In the genomic region with DNA sequence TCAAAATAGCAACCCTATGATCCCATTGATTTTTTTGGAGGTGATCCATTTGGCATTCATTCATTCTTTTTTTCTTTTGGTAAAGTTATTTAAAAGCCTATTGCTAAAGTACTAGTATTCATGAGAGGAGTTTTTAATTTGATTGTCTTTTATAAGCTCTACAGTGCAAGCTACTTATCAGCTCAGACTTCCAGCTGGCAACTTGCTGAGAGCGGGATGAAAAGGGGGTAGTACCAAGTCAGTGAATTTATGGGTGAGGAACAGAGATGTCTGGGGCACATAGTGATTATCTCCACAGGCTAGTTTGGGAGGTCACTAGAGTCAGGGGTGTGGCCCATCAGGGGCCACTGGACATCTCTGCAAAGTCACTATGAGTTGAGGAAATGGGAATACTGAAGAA, we compare ENCODE assay signal across 20 cellular contexts.
DNase-seq lines count a peak whose midpoint lies in the region; ATAC-seq and TF ChIP-seq lines count a peak whose summit lies in the region.
"Had no signal": no experiment of that assay in that cellular context is flagged by ENCODE, and none has a peak within 500 bp of the region (broad histone marks: within the 10 kb centered on the region; RNA-seq: fewer than 3 reads in every experiment).

No MANE protein-coding gene starts in this region.

- no TSS peak for BruUV-seq in Caco-2 (replicated peaks; lab: Mats Ljungman, UMichigan)

- ATAC-seq in SK-N-SH treated with all-trans-retinoic acid at 6 μM for 48 hours, result no peak
- ATAC-seq: Panc1, T-cell had no signal

- H3K79me2 ChIP-seq in SK-N-SH (ENCODE audit: insufficient read depth), result no peaks in the 10 kb centered on the region

- peak overlapping the region in 1 of 5 experiments; percentile 49 for H3K4me3 Mint-ChIP-seq in brain
- H3K4me3 Mint-ChIP-seq in Caco-2 (ENCODE audit: unreplicated experiment), result no peak overlapping the region
- H3K4me3 Mint-ChIP-seq: CD14-positive monocyte, T-cell had no signal

- H3K4me1 ChIP-seq in SK-N-SH (ENCODE audit: control insufficient read depth in 1 of 2, insufficient read depth in 2 of 2, low read depth in 1 of 2, low read length in 1 of 2) (peaks cover 0 to 17% of the 10 kb centered on the region in 2 experiments; a peak in 2 of 4 replicates), Caco-2 (no peaks in the 10 kb centered on the region)

- 82% methylated on average over 1 of the region's 1 CpG for WGBS in SK-N-SH (ENCODE audit: low lambda C conversion rate)

- CTCF ChIA-PET in SK-N-SH (lab: Yijun Ruan, JAX), result interaction anchor here (0.8 to 2.3 kb wide), 2 partner anchors 18 to 43 kb away, joined by 3 to 13 read pairs; no protein-coding TSS in a partner anchor
- CTCF ChIA-PET in Caco-2 (lab: Charles Lee), result no interaction called here

- TF ChIP-seq CTCF in SK-N-SH (IDR thresholded peaks at IDR 0.05), result no peak
- no peak for TF ChIP-seq CTCF in brain (conservative IDR thresholded peaks at IDR 0.05)
- no peak for TF ChIP-seq CTCF in retinal pigment epithelial cell (conservative IDR thresholded peaks at IDR 0.05; ENCODE audit: low read depth, low read length)
- TF ChIP-seq CTCF in Caco-2 (IDR thresholded peaks at IDR 0.05; ENCODE audit: insufficient read depth in 1 of 2, low read depth in 1 of 2, low read length in 1 of 2, severe bottlenecking in 1 of 2, unreplicated experiment in 1 of 2), result no peak

- no peaks in the 10 kb centered on the region for H3K27me3 ChIP-seq in SK-N-SH (ENCODE audit: insufficient read depth)
- no peaks in the 10 kb centered on the region for H3K27me3 ChIP-seq in Caco-2 (replicated peaks; ENCODE audit: control insufficient read depth, insufficient read depth, low read length)

- H3K9me2 ChIP-seq in SK-N-SH, result no peaks in the 10 kb centered on the region

- peaks cover 0 to 3% (median 0%) of the 10 kb centered on the region in 5 experiments for H3K9me3 Mint-ChIP-seq in brain
- H3K9me3 Mint-ChIP-seq in Caco-2 (ENCODE audit: unreplicated experiment), result no peaks in the 10 kb centered on the region
- H3K9me3 Mint-ChIP-seq: CD14-positive monocyte had no signal

- H3K4me3 ChIP-seq in SK-N-SH (ENCODE audit: low read depth in 2 of 2, low read length in 1 of 2) (no peak overlapping the region), retinal pigment epithelial cell (ENCODE audit: low read length) (no peak overlapping the region), Caco-2 (ENCODE audit: low read depth, low read length) (no peak overlapping the region)

- no peak overlapping the region for H2AFZ ChIP-seq in SK-N-SH (ENCODE audit: low read depth)

- intact Hi-C loops in posterior vena cava (cut with DNase I) (no loop called here), Caco-2 (cut with micrococcal nuclease; ENCODE audit: unreplicated experiment) (no loop called here)

- H3K9me3 ChIP-seq in SK-N-SH, result no peaks in the 10 kb centered on the region
- H3K9me3 ChIP-seq in Caco-2, result no peaks in the 10 kb centered on the region

- H3K36me3 ChIP-seq in SK-N-SH (replicated peaks in 1 of 2; ENCODE audit: control insufficient read depth in 1 of 2, insufficient read depth in 2 of 2, low read length in 1 of 2) (no peaks in the 10 kb centered on the region), Caco-2 (ENCODE audit: control insufficient read depth, insufficient read depth, low read length) (no peaks in the 10 kb centered on the region)

- no peak for TF ChIP-seq RAD21 in SK-N-SH (IDR thresholded peaks at IDR 0.05; ENCODE audit: low read length)

- H3K36me3 Mint-ChIP-seq in brain, result no peaks in the 10 kb centered on the region
- no peaks in the 10 kb centered on the region for H3K36me3 Mint-ChIP-seq in Caco-2 (ENCODE audit: insufficient read depth, unreplicated experiment)
- H3K36me3 Mint-ChIP-seq: CD14-positive monocyte, T-cell had no signal

- H3K27ac ChIP-seq in SK-N-SH (ENCODE audit: low read depth in 2 of 2, low read length in 1 of 2), result no peak overlapping the region; a peak in 1 of 4 replicates
- H3K27ac ChIP-seq: KMS-11 had no signal

- TF ChIP-seq EP300 in SK-N-SH (IDR thresholded peaks at IDR 0.05; ENCODE audit: borderline replicate concordance in 1 of 2, low read depth in 1 of 2, low read length in 1 of 2), result no peak

- POLR2A ChIA-PET in SK-N-SH (lab: Yijun Ruan, JAX) (no interaction called here), Caco-2 (lab: Charles Lee) (no interaction called here)

- H3K4me2 ChIP-seq in SK-N-SH, result no peak overlapping the region
- H3K4me2 ChIP-seq: KMS-11 had no signal

- DNase-seq in SK-N-SH (no peak), NCI-H524 treated with DMSO at 0.1 percent for 48 hours (lab: John Stamatoyannopoulos, UW) (peak; percentile 88), retinal pigment epithelial cell (ENCODE audit: low read depth) (peak; percentile 5), HuH-7 (ENCODE audit: low spot score) (no peak), posterior vena cava (ENCODE audit: low spot score) (no peak), Caco-2 (no peak)
- DNase-seq: DND-41; IMR-90; MV-4-11; NCI-H1105 treated with DMSO at 0.1 percent for 48 hours; NCI-H2081; NCI-H345; NK-92 treated with Interleukin-12 subunit alpha and Interleukin-12 subunit beta, amount 100 ng/mL, for 24 hours; SIG-M5; T-cell had no signal

- H4K20me1 ChIP-seq in SK-N-SH (ENCODE audit: insufficient read depth), result no peaks in the 10 kb centered on the region

- peaks cover 28% of the 10 kb centered on the region for H3K4me1 Mint-ChIP-seq in brain
- H3K4me1 Mint-ChIP-seq in Caco-2 (ENCODE audit: low read depth, unreplicated experiment), result peaks cover 5% of the 10 kb centered on the region
- H3K4me1 Mint-ChIP-seq: CD14-positive monocyte, T-cell had no signal

- H3K9ac ChIP-seq in SK-N-SH, result no peak overlapping the region
- H3K9ac ChIP-seq: KMS-11 had no signal

- peak overlapping the region in 3 of 5 experiments; percentile 64 to 89 (median 83) for H3K27ac Mint-ChIP-seq in brain
- H3K27ac Mint-ChIP-seq in Caco-2 (ENCODE audit: unreplicated experiment), result no peak overlapping the region
- H3K27ac Mint-ChIP-seq: CD14-positive monocyte, T-cell had no signal

- no peaks in the 10 kb centered on the region for H3F3A ChIP-seq in SK-N-SH (replicated peaks; ENCODE audit: insufficient read depth)

- H3K27me3 Mint-ChIP-seq in brain (no peaks in the 10 kb centered on the region), Caco-2 (ENCODE audit: insufficient read depth, unreplicated experiment) (no peaks in the 10 kb centered on the region)
- H3K27me3 Mint-ChIP-seq: T-cell had no signal

TF ChIP-seq in SK-N-SH treated with all-trans-retinoic acid at 6 μM for 48 hours, 23 proteins besides CTCF, POLR2A, EP300 and RAD21:
- TF ChIP-seq RARB (CRISPR knock-in tag; IDR thresholded peaks at IDR 0.05) (no peak), BACH2 (CRISPR knock-in tag; IDR thresholded peaks at IDR 0.05; ENCODE audit: borderline replicate concordance) (no peak), ISL1 (CRISPR knock-in tag; IDR thresholded peaks at IDR 0.05) (peak; percentile 77), PPARA (CRISPR knock-in tag; IDR thresholded peaks at IDR 0.05; ENCODE audit: borderline replicate concordance) (no peak)
TF ChIP-seq in SK-N-SH treated with all-trans-retinoic acid at 6 μM for 48 hours: peak in this region for 1.

TF ChIP-seq in SK-N-SH, 30 proteins besides CTCF, POLR2A, EP300 and RAD21:
- no peak for TF ChIP-seq YY1 (IDR thresholded peaks at IDR 0.05; ENCODE audit: low read depth)
- TF ChIP-seq RCOR1 (IDR thresholded peaks at IDR 0.05; ENCODE audit: low read length), result no peak
- no peak for TF ChIP-seq GABPA (IDR thresholded peaks at IDR 0.05; ENCODE audit: low read depth)
- no peak for TF ChIP-seq ELF1 (IDR thresholded peaks at IDR 0.05)
- TF ChIP-seq RFX5 (IDR thresholded peaks at IDR 0.05; ENCODE audit: low read length), result no peak
- TF ChIP-seq TCF12 (IDR thresholded peaks at IDR 0.05), result no peak

Comparison
In these comparisons a context has a peak if more than half of its experiments do, and no peak if none do; other contexts are left out.
1. DNase-seq: peak in NCI-H524 treated with DMSO at 0.1 percent for 48 hours (single experiment) and retinal pigment epithelial cell (single experiment); none in SK-N-SH (single experiment), HuH-7 (single experiment), posterior vena cava (single experiment) and Caco-2 (0 of 2).